8 cellular contexts compared by ENCODE assay signal in genomic region chr5:181241393-181241975, GRCh38. TPM values are rescaled to one million over a fixed set of nuclear protein-coding genes. Genes with fewer than 3 reads are reported as not detected.
DNase-seq lines count a peak whose midpoint lies in the region; ATAC-seq, FAIRE-seq and TF ChIP-seq lines count a peak whose summit lies in the region.

No MANE protein-coding gene starts in this region.

- no peak overlapping the region for H4K5ac ChIP-seq in mesendoderm (ENCODE audit: low read length)

- H3F3A ChIP-seq in Loucy (ENCODE audit: low read depth) = peaks cover 3% of the 10 kb centered on the region; the same call in 1 of the 2 replicates

- no peak overlapping the region for H3K4ac ChIP-seq in mesendoderm (ENCODE audit: low read depth, low read length)

- H3K27ac ChIP-seq in CD4-positive, alpha-beta memory T cell (ENCODE audit: low read depth, low read length) = peak overlapping the region; percentile 96
- peak overlapping the region; percentile 92 for H3K27ac ChIP-seq in GM12878 (ENCODE audit: control insufficient read depth, insufficient read depth)
- H3K27ac ChIP-seq in mesendoderm (ENCODE audit: low read depth, low read length) = peak overlapping the region; percentile 25

- SMC1A ChIA-PET in GM12878 (lab: Charles Lee; ENCODE audit: uncharacterized antibody, unreplicated experiment) = interaction anchor here (0.8 to 1.1 kb wide), 3 partner anchors 9 to 17 kb away, joined by 3 to 4 read pairs (median 3); no protein-coding TSS in a partner anchor

- CTCF ChIA-PET in CD4-positive, alpha-beta memory T cell (lab: Charles Lee; ENCODE audit: partially characterized antibody) = interaction anchor here (0.7 to 1.3 kb wide), 2 partner anchors 10 to 57 kb away, joined by 3 to 5 read pairs; no protein-coding TSS in a partner anchor
- CTCF ChIA-PET in GM12878 (lab: Yijun Ruan, JAX) = interaction anchor here (0.5 to 1.5 kb wide), 5 partner anchors 10 to 1361 kb away, joined by 3 to 4 read pairs (median 3); no protein-coding TSS in a partner anchor

- peaks cover 35 to 75% (median 55%) of the 10 kb centered on the region in 4 donors for H3K4me1 Mint-ChIP-seq in CD4-positive, alpha-beta memory T cell

- H3K79me2 ChIP-seq in Loucy (ENCODE audit: insufficient read depth, low read length) (peaks cover 85% of the 10 kb centered on the region), GM12878 (ENCODE audit: control insufficient read depth, insufficient read depth, low read length) (peaks cover 77% of the 10 kb centered on the region), mesendoderm (ENCODE audit: control insufficient read depth, insufficient read depth, low read length) (peaks cover 44% of the 10 kb centered on the region)

- WGBS in GM12878 (ENCODE audit: insufficient coverage, insufficient replicate concordance, low lambda C conversion rate, missing lambda C conversion rate) = 0% methylated on average over 5 of the region's 6 CpGs
- WGBS in mesendoderm (ENCODE audit: extremely low coverage, insufficient coverage, low lambda C conversion rate) = no CpG with 5 or more reads among the region's 6 CpGs

- no peak overlapping the region for H3K23ac ChIP-seq in mesendoderm (ENCODE audit: low read length)

- peak overlapping the region; percentile 99 for H3K4me2 ChIP-seq in Loucy (ENCODE audit: low read depth, low read length, poor library complexity, severe bottlenecking)
- H3K4me2 ChIP-seq in GM12878 (ENCODE audit: control insufficient read depth, insufficient read depth) = peak overlapping the region; percentile 92
- H3K4me2 ChIP-seq in mesendoderm (ENCODE audit: low read length) = peak overlapping the region; percentile 87

- peak overlapping the region; percentile 93 to 100 (median 98) for H3K4me3 Mint-ChIP-seq in CD4-positive, alpha-beta memory T cell

- H3K79me1 ChIP-seq in mesendoderm (ENCODE audit: low read length) = peaks cover 18% of the 10 kb centered on the region

- peaks cover 41% of the 10 kb centered on the region for H3K4me1 ChIP-seq in CD4-positive, alpha-beta memory T cell (ENCODE audit: insufficient read depth, low read length)
- H3K4me1 ChIP-seq in Loucy (ENCODE audit: insufficient read depth, low read length, poor library complexity, severe bottlenecking) (peaks cover 17% of the 10 kb centered on the region), GM12878 (ENCODE audit: control insufficient read depth, insufficient read depth, low read length) (peaks cover 22% of the 10 kb centered on the region), mesendoderm (ENCODE audit: control insufficient read depth, low read depth, low read length) (peaks cover 9% of the 10 kb centered on the region)

- peak; percentile 14; the same call in 1 of the 2 replicates for TF ChIP-seq CTCF in Loucy (conservative IDR thresholded peaks at IDR 0.05; ENCODE audit: low read length)
- TF ChIP-seq CTCF in GM12878 (IDR thresholded peaks at IDR 0.05 in 2 of 3, conservative IDR thresholded peaks at IDR 0.05 in 1 of 3; ENCODE audit: control insufficient read depth in 2 of 3, extremely low read depth in 1 of 3, insufficient read depth in 1 of 3, low read depth in 3 of 3, low read length in 3 of 3) = peak in 2 of 3 experiments; percentile 5 to 11; a peak in 1 of 6 replicates

- H3K27ac Mint-ChIP-seq in CD4-positive, alpha-beta memory T cell = peak overlapping the region; percentile 96 to 100 (median 99)

- intact Hi-C loops in CD4-positive, alpha-beta memory T cell (cut with micrococcal nuclease) = no loop called here
- intact Hi-C loops in GM12878 (cut with micrococcal nuclease; ENCODE audit: unreplicated experiment) = no loop called here

- H2BK120ac ChIP-seq in mesendoderm (ENCODE audit: low read depth, low read length) = no peak overlapping the region

- TF ChIP-seq POLR2A in GM12878 (IDR thresholded peaks at IDR 0.05; ENCODE audit: low read depth, low read length) = 0 out of 2 replicates have a peak, but pooled peaks have one; percentile 35

- H2AFZ ChIP-seq in Loucy (ENCODE audit: low read length) (no peak overlapping the region), GM12878 (ENCODE audit: control insufficient read depth, low read depth, low read length) (no peak overlapping the region)

- peak overlapping the region in 1 of 2 donors; percentile 98 for H3K4me3 ChIP-seq in CD4-positive, alpha-beta memory T cell (ENCODE audit: low read length in 2 of 2)
- peak overlapping the region; percentile 77 for H3K4me3 ChIP-seq in Loucy (ENCODE audit: low read length, poor library complexity, severe bottlenecking)
- peak overlapping the region; percentile 98 for H3K4me3 ChIP-seq in GM12878
- no peak overlapping the region for H3K4me3 ChIP-seq in mesendoderm (ENCODE audit: low read length)

- no peak overlapping the region for H4K8ac ChIP-seq in mesendoderm (ENCODE audit: low read depth, low read length)

- H3K9ac ChIP-seq in Loucy (ENCODE audit: low read depth, low read length, poor library complexity, severe bottlenecking) (peak overlapping the region; percentile 98), GM12878 (ENCODE audit: control insufficient read depth, insufficient read depth, low read length) (peak overlapping the region; percentile 88), mesendoderm (ENCODE audit: low read length) (peak overlapping the region; percentile 100)

- no peak for TF ChIP-seq EP300 in GM12878 (IDR thresholded peaks at IDR 0.05; ENCODE audit: borderline replicate concordance in 1 of 2, control insufficient read depth in 1 of 2, low read depth in 2 of 2, low read length in 2 of 2)

- peaks cover 0 to 2% (median 0%) of the 10 kb centered on the region in 8 donors for H3K9me3 Mint-ChIP-seq in CD4-positive, alpha-beta memory T cell

- H2BK15ac ChIP-seq in mesendoderm (replicated peaks; ENCODE audit: low read depth) = no peak overlapping the region

- peaks cover 51 to 80% of the 10 kb centered on the region in 2 donors for H3K36me3 Mint-ChIP-seq in CD4-positive, alpha-beta memory T cell

- H4K20me1 ChIP-seq in Loucy (ENCODE audit: insufficient read depth, low read length, poor library complexity, severe bottlenecking) = peaks cover 63% of the 10 kb centered on the region
- peaks cover 16% of the 10 kb centered on the region for H4K20me1 ChIP-seq in GM12878 (ENCODE audit: control insufficient read depth, insufficient read depth)

- RAD21 ChIA-PET in GM12878 (lab: Charles Lee; ENCODE audit: unreplicated experiment) = interaction anchor here (1.8 kb wide), 1 partner anchor 16 kb away, joined by 6 read pairs; no protein-coding TSS in a partner anchor

- peak; percentile 54 for ATAC-seq in GM12878
- no peak for ATAC-seq in HG03442 (IDR thresholded peaks at IDR 0.05; ENCODE audit: unreplicated experiment)
- no peak for ATAC-seq in HG03460 (IDR thresholded peaks at IDR 0.05; ENCODE audit: unreplicated experiment)

- BruUV-seq in GM12878 (replicated peaks; lab: Mats Ljungman, UMichigan) = no TSS peak

- H3K56ac ChIP-seq in mesendoderm (ENCODE audit: low read length) = peak overlapping the region; percentile 93

- no peak overlapping the region for H2AK5ac ChIP-seq in mesendoderm (ENCODE audit: low read length)

- no peak overlapping the region for H3K18ac ChIP-seq in mesendoderm (ENCODE audit: low read length)

- POLR2A ChIA-PET in CD4-positive, alpha-beta memory T cell (lab: Charles Lee; ENCODE audit: partially characterized antibody) = interaction anchor here (0.8 to 22.7 kb wide), 5 partner anchors 10 to 51 kb away, joined by 4 to 397 read pairs (median 143); partner anchors contain the start of genes TRIM41 and TRIM52
- POLR2A ChIA-PET in GM12878 (lab: Charles Lee) = interaction anchor here (0.6 to 2.6 kb wide), 5 partner anchors 13 to 191 kb away, joined by 3 to 22 read pairs (median 5); partner anchors contain the start of gene TRIM41

- H3K9me3 ChIP-seq in CD4-positive, alpha-beta memory T cell (ENCODE audit: control insufficient read depth in 1 of 2, low read length in 2 of 2) = no peaks in the 10 kb centered on the region
- H3K9me3 ChIP-seq in Loucy (ENCODE audit: insufficient read depth, low read depth, low read length) (no peaks in the 10 kb centered on the region), GM12878 (replicated peaks; ENCODE audit: control insufficient read depth, insufficient read depth, low read length) (no peaks in the 10 kb centered on the region)

- H3K9me2 ChIP-seq in Loucy (replicated peaks; ENCODE audit: low read depth, low read length) = no peaks in the 10 kb centered on the region

- 0 out of 2 replicates have a peak, but pooled peaks have one; percentile 4 for TF ChIP-seq RAD21 in GM12878 (IDR thresholded peaks at IDR 0.05; ENCODE audit: insufficient read depth, low read depth, low read length)

- peaks cover 46% of the 10 kb centered on the region for H3K36me3 ChIP-seq in CD4-positive, alpha-beta memory T cell (ENCODE audit: insufficient read depth, low read length)
- peaks cover 38% of the 10 kb centered on the region; the same call in 1 of the 2 replicates for H3K36me3 ChIP-seq in Loucy (ENCODE audit: insufficient read depth, low read length)
- peaks cover 29 to 42% of the 10 kb centered on the region in 2 experiments for H3K36me3 ChIP-seq in GM12878 (ENCODE audit: control insufficient read depth in 2 of 2, insufficient read depth in 2 of 2, low read length in 1 of 2)
- H3K36me3 ChIP-seq in mesendoderm (ENCODE audit: control insufficient read depth, insufficient read depth, low read length) = peaks cover 42% of the 10 kb centered on the region

- peak in 2 of 5 donors; percentile 23 to 71 for DNase-seq in CD4-positive, alpha-beta memory T cell
- no peak for DNase-seq in GM12878 (ENCODE audit: low read depth, low spot score)
- peak; percentile 56 for DNase-seq in mesendoderm
- no peak for DNase-seq in NCI-H2171 (lab: John Stamatoyannopoulos, UW)
- no peak for DNase-seq in NK-92 treated with Interleukin-12 subunit alpha and Interleukin-12 subunit beta, amount 100 ng/mL, for 24 hours (lab: John Stamatoyannopoulos, UW)

- no peaks in the 10 kb centered on the region for H3K27me3 Mint-ChIP-seq in CD4-positive, alpha-beta memory T cell

- H2BK5ac ChIP-seq in mesendoderm (ENCODE audit: low read length) = no peak overlapping the region

- H3K27me3 ChIP-seq in CD4-positive, alpha-beta memory T cell (ENCODE audit: insufficient read depth, low read length) = no peaks in the 10 kb centered on the region
- H3K27me3 ChIP-seq in Loucy (ENCODE audit: insufficient read depth, low read length, poor library complexity, severe bottlenecking) = peaks cover 5% of the 10 kb centered on the region
- H3K27me3 ChIP-seq in GM12878 (replicated peaks in 1 of 2; ENCODE audit: control insufficient read depth in 2 of 2, insufficient read depth in 2 of 2, low read length in 1 of 2) = no peaks in the 10 kb centered on the region
- no peaks in the 10 kb centered on the region for H3K27me3 ChIP-seq in mesendoderm (ENCODE audit: insufficient read depth, low read length, poor library complexity)

- in situ Hi-C loops in GM12878 (cut with MboI) = no loop called here

- FAIRE-seq in GM12878 (lab: Jason Lieb, UNC) = peak; percentile 31

RNA-seq across cellular contexts. Expression of gene RACK1, which starts 2.2 kb away (rescaled TPM):
- 1,000 to 10,000 TPM; 1,956 to 2,001 TPM for total RNA-seq in CD4-positive, alpha-beta memory T cell
- polyA plus RNA-seq in CD4-positive, alpha-beta memory T cell = 1,000 to 10,000 TPM; 2,065 to 2,145 TPM
- 1,060 and 1,082 TPM in 2 replicates for total RNA-seq in GM12878 (2013; cell fraction: nucleolus; rRNA removed)
- total RNA-seq in GM12878 (2014; rRNA removed) (6,385 and 6,584 TPM in 2 replicates), GM12878 (2014; rRNA removed; fragmentation: Illumina TruSeq; extraction: Trizol) (4,111 and 4,251 TPM in 2 replicates), GM12878 (2021) (2,742 and 2,873 TPM in 2 replicates)
- 2,498 TPM for polyA plus RNA-seq in GM12878 (2011; ENCODE audit: low read depth)
- polyA plus RNA-seq in GM12878 (2011; rRNA removed) (2,058 and 4,963 TPM in 2 replicates), GM12878 (2014; fragmentation: Illumina TruSeq; extraction: Trizol) (2,869 and 4,083 TPM in 2 replicates), GM12878 (2014; fragmentation: Nextera tagmentation; extraction: Ambion mirVana) (1,000 to 10,000 TPM; 3,729 to 5,412 TPM), GM12878 (2014; rRNA removed) (5,813 and 5,897 TPM in 2 replicates), GM12878 (2016; fragmentation: Nextera tagmentation; extraction: Ambion mirVana) (1,000 to 10,000 TPM; 1,365 to 1,424 TPM)
- 6,471 and 7,747 TPM in 2 replicates for polyA plus RNA-seq in GM12878 (2011; cell fraction: cytosol; rRNA removed)
- polyA plus RNA-seq in GM12878 (2011; cell fraction: nucleus; rRNA removed) = 2,792 and 3,345 TPM in 2 replicates
- 4,319 and 4,635 TPM in 2 replicates for polyA plus RNA-seq in GM12878 (2012)
- 6,568 and 9,193 TPM in 2 replicates for polyA minus RNA-seq in GM12878 (2011; rRNA and poly(A)+ RNA removed)
- 1,862 and 1,930 TPM in 2 replicates for polyA minus RNA-seq in GM12878 (2011; cell fraction: cytosol; rRNA and poly(A)+ RNA removed)
- polyA minus RNA-seq in GM12878 (2011; cell fraction: nucleus; rRNA and poly(A)+ RNA removed) = 910 and 1,213 TPM in 2 replicates
- 3,047 TPM for polyA plus RNA-seq in mesendoderm (2013, experiment 1 of 2)
- 3,083 TPM for polyA plus RNA-seq in mesendoderm (2013, experiment 2 of 2)

RNA-seq across cellular contexts. Expression of gene TRIM41, which starts 18.4 kb away (rescaled TPM):
- total RNA-seq in CD4-positive, alpha-beta memory T cell = 10 to 100 TPM; 39.9 to 40.7 TPM
- polyA plus RNA-seq in CD4-positive, alpha-beta memory T cell = 1 to 10 TPM; 1.7 to 2.0 TPM
- total RNA-seq in GM12878 (2013; cell fraction: nucleolus; rRNA removed) = 30.1 and 34.3 TPM in 2 replicates
- 16.0 and 17.2 TPM in 2 replicates for total RNA-seq in GM12878 (2014; rRNA removed)
- 10.5 and 10.6 TPM in 2 replicates for total RNA-seq in GM12878 (2014; rRNA removed; fragmentation: Illumina TruSeq; extraction: Trizol)
- 24.6 and 28.9 TPM in 2 replicates for total RNA-seq in GM12878 (2021)
- polyA plus RNA-seq in GM12878 (2011; ENCODE audit: low read depth) = 11.5 TPM
- 14.8 and 17.7 TPM in 2 replicates for polyA plus RNA-seq in GM12878 (2011; rRNA removed)
- 16.4 and 21.9 TPM in 2 replicates for polyA plus RNA-seq in GM12878 (2011; cell fraction: cytosol; rRNA removed)
- 173 and 195 TPM in 2 replicates for polyA plus RNA-seq in GM12878 (2011; cell fraction: nucleus; rRNA removed)
- polyA plus RNA-seq in GM12878 (2012) = 21.7 and 28.2 TPM in 2 replicates
- polyA plus RNA-seq in GM12878 (2014; fragmentation: Illumina TruSeq; extraction: Trizol) = 9.4 and 10.6 TPM in 2 replicates
- 1 to 10 TPM; 1.0 to 3.2 TPM for polyA plus RNA-seq in GM12878 (2014; fragmentation: Nextera tagmentation; extraction: Ambion mirVana)
- 21.5 and 24.4 TPM in 2 replicates for polyA plus RNA-seq in GM12878 (2014; rRNA removed)
- 1 to 10 TPM; 5.2 to 5.5 TPM for polyA plus RNA-seq in GM12878 (2016; fragmentation: Nextera tagmentation; extraction: Ambion mirVana)
- polyA minus RNA-seq in GM12878 (2011; rRNA and poly(A)+ RNA removed) = 8.6 and 10.9 TPM in 2 replicates
- polyA minus RNA-seq in GM12878 (2011; cell fraction: cytosol; rRNA and poly(A)+ RNA removed) = 6.8 and 7.5 TPM in 2 replicates
- 16.0 and 24.7 TPM in 2 replicates for polyA minus RNA-seq in GM12878 (2011; cell fraction: nucleus; rRNA and poly(A)+ RNA removed)
- polyA plus RNA-seq in mesendoderm (2013, experiment 1 of 2) = 15.1 TPM
- polyA plus RNA-seq in mesendoderm (2013, experiment 2 of 2) = 14.4 TPM

RNA-seq across cellular contexts. Expression of gene TRIM52, which starts 19.5 kb away (rescaled TPM):
- 10 to 100 TPM; 73.0 to 76.8 TPM for total RNA-seq in CD4-positive, alpha-beta memory T cell
- 10 to 100 TPM; 19.4 to 47.2 TPM for polyA plus RNA-seq in CD4-positive, alpha-beta memory T cell
- total RNA-seq in GM12878 (2013; cell fraction: nucleolus; rRNA removed) = 46.6 and 48.5 TPM in 2 replicates
- 6.5 and 7.1 TPM in 2 replicates for total RNA-seq in GM12878 (2014; rRNA removed)
- 10.1 and 11.5 TPM in 2 replicates for total RNA-seq in GM12878 (2014; rRNA removed; fragmentation: Illumina TruSeq; extraction: Trizol)
- 8.4 and 8.6 TPM in 2 replicates for total RNA-seq in GM12878 (2021)
- polyA plus RNA-seq in GM12878 (2011; ENCODE audit: low read depth) = 5.9 TPM
- polyA plus RNA-seq in GM12878 (2011; rRNA removed) = 24.3 and 34.0 TPM in 2 replicates
- 12.3 and 13.7 TPM in 2 replicates for polyA plus RNA-seq in GM12878 (2011; cell fraction: cytosol; rRNA removed)
- 31.5 and 38.7 TPM in 2 replicates for polyA plus RNA-seq in GM12878 (2011; cell fraction: nucleus; rRNA removed)
- 10.7 and 12.3 TPM in 2 replicates for polyA plus RNA-seq in GM12878 (2012)
- 12.4 and 14.7 TPM in 2 replicates for polyA plus RNA-seq in GM12878 (2014; fragmentation: Illumina TruSeq; extraction: Trizol)
- polyA plus RNA-seq in GM12878 (2014; fragmentation: Nextera tagmentation; extraction: Ambion mirVana) = 1 to 10 TPM; 1.4 to 3.4 TPM
- polyA plus RNA-seq in GM12878 (2014; rRNA removed) = 11.6 and 13.4 TPM in 2 replicates
- 1 to 10 TPM; 6.8 to 7.9 TPM for polyA plus RNA-seq in GM12878 (2016; fragmentation: Nextera tagmentation; extraction: Ambion mirVana)
- polyA minus RNA-seq in GM12878 (2011; rRNA and poly(A)+ RNA removed) = 19.5 and 28.6 TPM in 2 replicates
- polyA minus RNA-seq in GM12878 (2011; cell fraction: cytosol; rRNA and poly(A)+ RNA removed) = 6.1 and 7.9 TPM in 2 replicates
- polyA minus RNA-seq in GM12878 (2011; cell fraction: nucleus; rRNA and poly(A)+ RNA removed) = 15.4 and 24.9 TPM in 2 replicates
- polyA plus RNA-seq in mesendoderm (2013, experiment 1 of 2) = 2.8 TPM
- 2.8 TPM for polyA plus RNA-seq in mesendoderm (2013, experiment 2 of 2)

RNA-seq across cellular contexts. Expression of gene TRIM7, which starts 36.5 kb away (rescaled TPM):
- total RNA-seq in CD4-positive, alpha-beta memory T cell = 1 to 10 TPM; 3.3 to 4.2 TPM
- under 1 TPM; 0.63 to 0.69 TPM for polyA plus RNA-seq in CD4-positive, alpha-beta memory T cell
- 0.59 and 0.84 TPM in 2 replicates for total RNA-seq in GM12878 (2013; cell fraction: nucleolus; rRNA removed)
- total RNA-seq in GM12878 (2014; rRNA removed) = 0.54 and 1.1 TPM in 2 replicates
- 0.22 and 0.46 TPM in 2 replicates for total RNA-seq in GM12878 (2014; rRNA removed; fragmentation: Illumina TruSeq; extraction: Trizol)
- total RNA-seq in GM12878 (2021) = 0.38 and 0.96 TPM in 2 replicates
- 1.1 TPM for polyA plus RNA-seq in GM12878 (2011; ENCODE audit: low read depth)
- 1.6 TPM in 2 replicates for polyA plus RNA-seq in GM12878 (2011; rRNA removed)
- 0.97 and 1.0 TPM in 2 replicates for polyA plus RNA-seq in GM12878 (2011; cell fraction: cytosol; rRNA removed)
- 2.2 and 2.4 TPM in 2 replicates for polyA plus RNA-seq in GM12878 (2011; cell fraction: nucleus; rRNA removed)
- 0.87 and 1.7 TPM in 2 replicates for polyA plus RNA-seq in GM12878 (2012)
- polyA plus RNA-seq in GM12878 (2014; fragmentation: Illumina TruSeq; extraction: Trizol) = 0.32 and 0.33 TPM in 2 replicates
- polyA plus RNA-seq in GM12878 (2014; fragmentation: Nextera tagmentation; extraction: Ambion mirVana) = under 1 TPM; 0.02 to 0.20 TPM
- polyA plus RNA-seq in GM12878 (2014; rRNA removed) = 0.84 and 1.1 TPM in 2 replicates
- polyA plus RNA-seq in GM12878 (2016; fragmentation: Nextera tagmentation; extraction: Ambion mirVana) = 1 to 10 TPM in 1 of 2 experiments, under 1 TPM in 1; 0.44 to 1.3 TPM
- polyA minus RNA-seq in GM12878 (2011; rRNA and poly(A)+ RNA removed) = 0.80 and 0.88 TPM in 2 replicates
- 0.83 and 1.1 TPM in 2 replicates for polyA minus RNA-seq in GM12878 (2011; cell fraction: cytosol; rRNA and poly(A)+ RNA removed)
- 0.73 and 1.5 TPM in 2 replicates for polyA minus RNA-seq in GM12878 (2011; cell fraction: nucleus; rRNA and poly(A)+ RNA removed)
- 0.04 TPM for polyA plus RNA-seq in mesendoderm (2013, experiment 1 of 2)
- 0.06 TPM for polyA plus RNA-seq in mesendoderm (2013, experiment 2 of 2)

Comparison
In these comparisons a context has a peak if more than half of its experiments do, and no peak if none do; other contexts are left out.
1. H3K27ac ChIP-seq: peak in every context shown above with its lines; median percentile 96 in CD4-positive, alpha-beta memory T cell; 92 in GM12878; 25 in mesendoderm.